11 cellular contexts compared by ENCODE assay signal in the genomic region with DNA sequence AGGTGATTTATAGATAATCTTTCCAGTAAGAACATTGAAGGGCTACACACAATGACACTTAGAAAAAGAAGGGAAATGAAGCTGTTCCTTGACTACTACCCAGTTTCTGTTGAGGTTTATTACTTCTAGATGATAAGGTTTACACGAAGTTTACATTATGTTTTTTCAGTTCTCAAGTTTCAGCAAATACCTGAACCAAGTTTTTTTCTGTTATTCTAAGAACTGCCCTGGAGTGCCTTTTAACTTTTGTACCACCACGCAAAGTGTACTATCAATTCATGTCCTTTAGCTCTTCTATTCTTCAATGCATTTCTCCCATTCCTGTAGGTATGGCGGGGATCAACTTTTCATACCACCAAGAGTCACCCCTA. TPM values are rescaled to one million over a fixed set of nuclear protein-coding genes. Genes with fewer than 3 reads are reported as not detected.
DNase-seq lines count a peak whose midpoint lies in the region; ATAC-seq and TF ChIP-seq lines count a peak whose summit lies in the region.
"Had no signal": no experiment of that assay in that cellular context is flagged by ENCODE, and none has a peak within 500 bp of the region (broad histone marks: within the 10 kb centered on the region; RNA-seq: fewer than 3 reads in every experiment).

No MANE protein-coding gene starts in this region.

- in situ Hi-C loops in HAP-1 (cut with MboI; ENCODE audit: low sequenced_read_pairs), result loop anchor here (5.0 to 25.0 kb wide), 3 partner anchors 466 to 1026 kb away; partner anchors contain the start of gene RAD52

- no peak for ATAC-seq in CD4-positive, alpha-beta T cell (ENCODE audit: poor library complexity)
- ATAC-seq in HG03196 (IDR thresholded peaks at IDR 0.05; ENCODE audit: unreplicated experiment), result no peak

- H3K4me1 Mint-ChIP-seq in CD4-positive, alpha-beta T cell (ENCODE audit: low read depth), result peaks cover 64% of the 10 kb centered on the region
- peaks cover 81% of the 10 kb centered on the region for H3K4me1 Mint-ChIP-seq in neural progenitor cell

- no peak overlapping the region for H3K4me3 ChIP-seq in HEK293 (ENCODE audit: low read depth, low read length)
- peak overlapping the region; percentile 33 for H3K4me3 ChIP-seq in neural progenitor cell
- no peak overlapping the region for H3K4me3 ChIP-seq in H7 (ENCODE audit: insufficient read depth, low read depth, low read length)
- no peak overlapping the region for H3K4me3 ChIP-seq in HAP-1

- H3K9me3 ChIP-seq in CD4-positive, alpha-beta T cell (ENCODE audit: control insufficient read depth, low read length), result no peaks in the 10 kb centered on the region
- no peaks in the 10 kb centered on the region for H3K9me3 ChIP-seq in HEK293 (ENCODE audit: control insufficient read depth, insufficient read depth, low read depth, low read length)
- no peaks in the 10 kb centered on the region for H3K9me3 ChIP-seq in neural progenitor cell (ENCODE audit: low read depth)
- H3K9me3 ChIP-seq in HAP-1, result no peaks in the 10 kb centered on the region
- H3K9me3 ChIP-seq: thoracic aorta had no signal

- peaks cover 98% of the 10 kb centered on the region for H3K79me2 ChIP-seq in neural progenitor cell (ENCODE audit: low read depth)

- intact Hi-C loops in CD4-positive, alpha-beta T cell (cut with DNase I, micrococcal nuclease), result no loop called here

- CTCF ChIA-PET in CD4-positive, alpha-beta T cell (lab: Charles Lee), result interaction anchor here (0.9 to 3.6 kb wide), 5 partner anchors 9 to 470 kb away, joined by 3 to 14 read pairs (median 6); no protein-coding TSS in a partner anchor
- CTCF ChIA-PET in HEK293 (lab: Yijun Ruan, JAX), result interaction anchor here (0.6 to 2.7 kb wide), 7 partner anchors 9 to 471 kb away, joined by 3 to 19 read pairs (median 4); no protein-coding TSS in a partner anchor

- peaks cover 76% of the 10 kb centered on the region for H3F3A ChIP-seq in neural progenitor cell (ENCODE audit: low read depth)

- H3K36me3 Mint-ChIP-seq in CD4-positive, alpha-beta T cell (ENCODE audit: low read depth), result peaks cover 55% of the 10 kb centered on the region
- peaks cover 9% of the 10 kb centered on the region for H3K36me3 Mint-ChIP-seq in neural progenitor cell

- H3K4me1 ChIP-seq in HEK293 (ENCODE audit: control insufficient read depth, insufficient read depth, low read length), result peaks cover 21% of the 10 kb centered on the region
- peaks cover 57% of the 10 kb centered on the region for H3K4me1 ChIP-seq in neural progenitor cell
- H3K4me1 ChIP-seq in HAP-1, result peaks cover 50% of the 10 kb centered on the region

- H2AFZ ChIP-seq in neural progenitor cell (replicated peaks), result no peak overlapping the region

- no peak for TF ChIP-seq CTCF in CD4-positive, alpha-beta T cell (IDR thresholded peaks at IDR 0.05)
- TF ChIP-seq CTCF in HEK293 (tag by site-specific recombination; IDR thresholded peaks at IDR 0.05) (no peak), neural progenitor cell (IDR thresholded peaks at IDR 0.05) (no peak)

- peaks cover 0 to 6% of the 10 kb centered on the region in 2 experiments; a peak in 2 of 3 replicates for H3K36me3 ChIP-seq in HEK293 (ENCODE audit: control insufficient read depth in 2 of 2, insufficient read depth in 1 of 2, low read length in 2 of 2)
- no peaks in the 10 kb centered on the region for H3K36me3 ChIP-seq in neural progenitor cell
- no peaks in the 10 kb centered on the region for H3K36me3 ChIP-seq in H7 (replicated peaks; ENCODE audit: control insufficient read depth, insufficient read depth, low read length)
- H3K36me3 ChIP-seq in HAP-1 (replicated peaks), result no peaks in the 10 kb centered on the region
- H3K36me3 ChIP-seq: thoracic aorta had no signal

- POLR2A ChIA-PET in CD4-positive, alpha-beta T cell (lab: Charles Lee), result interaction anchor here (1.0 to 3.0 kb wide), 3 partner anchors 14 to 471 kb away, joined by 3 to 24 read pairs (median 4); no protein-coding TSS in a partner anchor
- POLR2A ChIA-PET in HEK293 (lab: Yijun Ruan, JAX), result interaction anchor here (0.6 to 1.4 kb wide), 2 partner anchors 62 to 471 kb away, joined by 4 read pairs; no protein-coding TSS in a partner anchor

- H3K27ac ChIP-seq in CD4-positive, alpha-beta T cell (ENCODE audit: low read depth, low read length), result no peak overlapping the region
- H3K27ac ChIP-seq in HEK293 (ENCODE audit: extremely low read depth, low read depth, low read length) (peak overlapping the region; percentile 29; the same call in 1 of the 2 replicates), caudate nucleus (ENCODE audit: low read depth, low read length) (peak overlapping the region; percentile 24), neural progenitor cell (peak overlapping the region; percentile 40)

- peak overlapping the region; percentile 71 for H3K4me3 Mint-ChIP-seq in CD4-positive, alpha-beta T cell
- H3K4me3 Mint-ChIP-seq in neural progenitor cell, result peak overlapping the region; percentile 42

- H3K9me3 Mint-ChIP-seq in CD4-positive, alpha-beta T cell, result no peaks in the 10 kb centered on the region
- no peaks in the 10 kb centered on the region for H3K9me3 Mint-ChIP-seq in neural progenitor cell

- no peak overlapping the region for H3K9ac ChIP-seq in neural progenitor cell

- no peak for DNase-seq in CD4-positive, alpha-beta T cell
- DNase-seq in caudate nucleus (lab: John Stamatoyannopoulos, UW) (no peak), neural progenitor cell (ENCODE audit: low spot score) (no peak), H7 (no peak), A172 (ENCODE audit: low spot score) (no peak), HAP-1 (ENCODE audit: low spot score in 2 of 2) (no peak)
- DNase-seq: NCI-H1436 treated with DMSO at 0.1 percent for 48 hours, NCI-H510A had no signal

- peak overlapping the region; percentile 93 for H3K4me2 ChIP-seq in neural progenitor cell

- peaks cover 93% of the 10 kb centered on the region for H4K20me1 ChIP-seq in neural progenitor cell (ENCODE audit: low read depth)

- no peaks in the 10 kb centered on the region for H3K27me3 ChIP-seq in CD4-positive, alpha-beta T cell (ENCODE audit: control insufficient read depth, insufficient read depth, low read length)
- H3K27me3 ChIP-seq in neural progenitor cell (no peaks in the 10 kb centered on the region), H7 (ENCODE audit: control insufficient read depth, insufficient read depth, low read length) (peaks cover 43% of the 10 kb centered on the region), HAP-1 (ENCODE audit: low read depth) (no peaks in the 10 kb centered on the region)

- H3K27ac Mint-ChIP-seq in CD4-positive, alpha-beta T cell, result peak overlapping the region; percentile 83
- H3K27ac Mint-ChIP-seq in neural progenitor cell, result peak overlapping the region; percentile 48

- no peaks in the 10 kb centered on the region for H3K27me3 Mint-ChIP-seq in CD4-positive, alpha-beta T cell
- peaks cover 10% of the 10 kb centered on the region for H3K27me3 Mint-ChIP-seq in neural progenitor cell (ENCODE audit: insufficient read depth, low read depth)

TF ChIP-seq in HEK293, 187 proteins besides CTCF, POLR2A, EP300 and RAD21 (continues in another document):
- TF ChIP-seq ZNF341 (tag by site-specific recombination; IDR thresholded peaks at IDR 0.05; ENCODE audit: low read depth), result peak; percentile 32; the same call in 1 of the 2 replicates
- TF ChIP-seq PRDM1 (tag by site-specific recombination; IDR thresholded peaks at IDR 0.05), result no peak
- no peak for TF ChIP-seq GLIS2 (tag by site-specific recombination; IDR thresholded peaks at IDR 0.05)
- TF ChIP-seq ZNF335 (tag by site-specific recombination; conservative IDR thresholded peaks at IDR 0.05), result no peak
- peak; percentile 64 for TF ChIP-seq FEZF1 (tag by site-specific recombination; IDR thresholded peaks at IDR 0.05)
- TF ChIP-seq ZNF747 (tag by site-specific recombination; IDR thresholded peaks at IDR 0.05), result no peak
- TF ChIP-seq ZNF548 (tag by site-specific recombination; IDR thresholded peaks at IDR 0.05), result no peak
- TF ChIP-seq, protein P1, sequence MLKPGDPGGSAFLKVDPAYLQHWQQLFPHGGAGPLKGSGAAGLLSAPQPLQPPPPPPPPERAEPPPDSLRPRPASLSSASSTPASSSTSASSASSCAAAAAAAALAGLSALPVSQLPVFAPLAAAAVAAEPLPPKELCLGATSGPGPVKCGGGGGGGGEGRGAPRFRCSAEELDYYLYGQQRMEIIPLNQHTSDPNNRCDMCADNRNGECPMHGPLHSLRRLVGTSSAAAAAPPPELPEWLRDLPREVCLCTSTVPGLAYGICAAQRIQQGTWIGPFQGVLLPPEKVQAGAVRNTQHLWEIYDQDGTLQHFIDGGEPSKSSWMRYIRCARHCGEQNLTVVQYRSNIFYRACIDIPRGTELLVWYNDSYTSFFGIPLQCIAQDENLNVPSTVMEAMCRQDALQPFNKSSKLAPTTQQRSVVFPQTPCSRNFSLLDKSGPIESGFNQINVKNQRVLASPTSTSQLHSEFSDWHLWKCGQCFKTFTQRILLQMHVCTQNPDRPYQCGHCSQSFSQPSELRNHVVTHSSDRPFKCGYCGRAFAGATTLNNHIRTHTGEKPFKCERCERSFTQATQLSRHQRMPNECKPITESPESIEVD (tag by site-specific recombination; IDR thresholded peaks at IDR 0.05), result peak; percentile 96
- no peak for TF ChIP-seq ZNF792 (tag by site-specific recombination; IDR thresholded peaks at IDR 0.05)
- TF ChIP-seq ZNF202 (tag by site-specific recombination; IDR thresholded peaks at IDR 0.05; ENCODE audit: borderline replicate concordance), result no peak
- no peak for TF ChIP-seq ZNF175 (tag by site-specific recombination; IDR thresholded peaks at IDR 0.05)
- no peak for TF ChIP-seq HOXC10 (CRISPR knock-in tag; IDR thresholded peaks at IDR 0.05)
- no peak for TF ChIP-seq ZNF677 (tag by site-specific recombination; IDR thresholded peaks at IDR 0.05)
- 0 out of 2 replicates have a peak, but pooled peaks have one; percentile 8 for TF ChIP-seq ZNF843 (tag by site-specific recombination; IDR thresholded peaks at IDR 0.05)

RNA-seq across cellular contexts. Expression of gene FBXL14, which starts 5.8 kb away (rescaled TPM):
- total RNA-seq in CD4-positive, alpha-beta T cell, result 10 to 100 TPM; 32.3 to 33.6 TPM
- total RNA-seq in neural progenitor cell (ENCODE audit: low replicate concordance), result 27.3 and 64.6 TPM in 2 replicates
- total RNA-seq in H7 (2014; rRNA removed; shearing (Covaris generic)), result 20.8 and 21.4 TPM in 2 replicates
- total RNA-seq in A172 (2014; rRNA removed; shearing (Covaris generic)), result 4.7 and 5.0 TPM in 2 replicates

RNA-seq across cellular contexts. Expression of gene WNT5B, which starts 40.5 kb away (rescaled TPM):
- total RNA-seq in CD4-positive, alpha-beta T cell, result not detected
- total RNA-seq in neural progenitor cell (ENCODE audit: low replicate concordance), result 43.7 and 73.8 TPM in 2 replicates
- total RNA-seq in H7 (2014; rRNA removed; shearing (Covaris generic)), result 1.6 and 4.4 TPM in 2 replicates
- 10.1 and 10.3 TPM in 2 replicates for total RNA-seq in A172 (2014; rRNA removed; shearing (Covaris generic))
